In genomic region chr2:16860627-16861026, GRCh38 we compare ENCODE assay signal across 24 cellular contexts.
"Had no signal": no experiment of that assay in that cellular context is flagged by ENCODE, and none has a peak within 500 bp of the region (broad histone marks: within the 10 kb centered on the region; RNA-seq: fewer than 3 reads in every experiment).

No MANE protein-coding gene starts in this region.

- H3K4me1 ChIP-seq: lower lobe of right lung, sigmoid colon, testis, uterus had no signal

- DNase-seq: activated CD4-positive, alpha-beta memory T cell treated with anti-CD3 and anti-CD28 coated beads for 36 hours; activated CD4-positive, alpha-beta T cell treated with anti-CD3 and anti-CD28 coated beads for 48 hours; activated CD4-positive, CD25-positive, alpha-beta regulatory T cell; activated effector memory CD4-positive, alpha-beta T cell treated with Interleukin-2 at 50 U/mL for 16 hours; activated naive CD4-positive, alpha-beta T cell treated with anti-CD3 and anti-CD28 coated beads for 36 hours; activated naive CD8-positive, alpha-beta T cell treated with anti-CD3 and anti-CD28 coated beads, Interleukin-2, amount 10 ng/mL, durations not matched to agents 7 days and 5 days; activated T-cell treated with anti-CD3 and anti-CD28 coated beads, Interleukin-2, amount 50 U/mL, for 48 hours; amniotic stem cell; effector memory CD4-positive, alpha-beta T cell; glutamatergic neuron; immature natural killer cell; lower lobe of right lung; naive B cell; nucleus accumbens; retina; sigmoid colon; stimulated activated CD4-positive, alpha-beta T cell treated with anti-CD3 and anti-CD28 coated beads, Interleukin-2, amount 100 ng/mL, for 48 hours; stimulated activated CD8-positive, alpha-beta memory T cell treated with anti-CD3 and anti-CD28 coated beads, Interleukin-4, amount 100 ng/mL, for 48 hours; stimulated activated naive B cell treated with anti-CD40 and anti-IgM and Interleukin-4, amounts not matched to agents 10 μg/mL and 1 μg/mL and 100 μg/mL, for 72 hours; testis; uterus had no signal

- H3K4me3 ChIP-seq: hepatocyte, lower lobe of right lung, sigmoid colon, testis, uterus had no signal

- H3K4me1 Mint-ChIP-seq: activated naive CD8-positive, alpha-beta T cell treated with anti-CD3 and anti-CD28 coated beads, Interleukin-2, amount 10 ng/mL, durations not matched to agents 7 days and 5 days; immature natural killer cell; naive B cell; stimulated activated naive B cell treated with anti-CD40 and anti-IgM and Interleukin-4, amounts not matched to agents 10 μg/mL and 1 μg/mL and 100 μg/mL, for 72 hours had no signal

- H3K27ac ChIP-seq: hepatocyte, lower lobe of right lung, sigmoid colon, testis, uterus had no signal

- H3K36me3 ChIP-seq: lower lobe of right lung, sigmoid colon, uterus had no signal

- H3K4me2 ChIP-seq: hepatocyte had no signal

- H3K4me3 Mint-ChIP-seq: activated CD4-positive, alpha-beta memory T cell treated with anti-CD3 and anti-CD28 coated beads for 36 hours; activated naive CD4-positive, alpha-beta T cell treated with anti-CD3 and anti-CD28 coated beads for 36 hours; activated naive CD8-positive, alpha-beta T cell treated with anti-CD3 and anti-CD28 coated beads, Interleukin-2, amount 10 ng/mL, durations not matched to agents 7 days and 5 days; immature natural killer cell; naive B cell; stimulated activated naive B cell treated with anti-CD40 and anti-IgM and Interleukin-4, amounts not matched to agents 10 μg/mL and 1 μg/mL and 100 μg/mL, for 72 hours; T-helper 2 cell treated with Interferon-gamma antibody and Interleukin-4, amounts not matched to agents 5 μg/mL and 100 μg/mL, for 36 hours had no signal

- H3K79me2 ChIP-seq: hepatocyte had no signal

- H3K9me3 ChIP-seq: lower lobe of right lung, sigmoid colon, testis, uterus had no signal

- H3K27me3 ChIP-seq: hepatocyte, sigmoid colon, testis, uterus had no signal

- H3K27ac Mint-ChIP-seq: activated CD4-positive, alpha-beta memory T cell treated with anti-CD3 and anti-CD28 coated beads for 36 hours; activated naive CD4-positive, alpha-beta T cell treated with anti-CD3 and anti-CD28 coated beads for 36 hours; activated naive CD8-positive, alpha-beta T cell treated with anti-CD3 and anti-CD28 coated beads, Interleukin-2, amount 10 ng/mL, durations not matched to agents 7 days and 5 days; immature natural killer cell; naive B cell; progenitor cell of endocrine pancreas; stimulated activated naive B cell treated with anti-CD40 and anti-IgM and Interleukin-4, amounts not matched to agents 10 μg/mL and 1 μg/mL and 100 μg/mL, for 72 hours; T-helper 2 cell treated with Interferon-gamma antibody and Interleukin-4, amounts not matched to agents 5 μg/mL and 100 μg/mL, for 36 hours had no signal

- H3K27me3 Mint-ChIP-seq: activated CD4-positive, alpha-beta memory T cell treated with anti-CD3 and anti-CD28 coated beads for 36 hours; activated naive CD8-positive, alpha-beta T cell treated with anti-CD3 and anti-CD28 coated beads, Interleukin-2, amount 10 ng/mL, durations not matched to agents 7 days and 5 days; progenitor cell of endocrine pancreas had no signal

- H3K36me3 Mint-ChIP-seq: activated CD4-positive, alpha-beta memory T cell treated with anti-CD3 and anti-CD28 coated beads for 36 hours; activated naive CD8-positive, alpha-beta T cell treated with anti-CD3 and anti-CD28 coated beads, Interleukin-2, amount 10 ng/mL, durations not matched to agents 7 days and 5 days; immature natural killer cell; stimulated activated naive B cell treated with anti-CD40 and anti-IgM and Interleukin-4, amounts not matched to agents 10 μg/mL and 1 μg/mL and 100 μg/mL, for 72 hours had no signal
